In genomic region chr2:112706170-112706664, GRCh38 we compare ENCODE assay signal across 8 cellular contexts. TPM values are rescaled to one million over a fixed set of nuclear protein-coding genes. Genes with fewer than 3 reads are reported as not detected.
DNase-seq lines count a peak whose midpoint lies in the region; TF ChIP-seq lines count a peak whose summit lies in the region.

No MANE protein-coding gene starts in this region.

- DNase-seq in activated naive CD4-positive, alpha-beta T cell treated with Interleukin-2 at 50 U/mL for 16 hours, result peak; percentile 46
- DNase-seq in activated naive CD4-positive, alpha-beta T cell treated with anti-CD3 and anti-CD28 coated beads, Interleukin-2, amount 50 U/mL, for 16 hours, result no peak
- DNase-seq in RPMI7951 (ENCODE audit: low read depth), result peak; percentile 91
- DNase-seq in chondrocyte (ENCODE audit: low spot score), result peak; percentile 24
- peak; percentile 31 for DNase-seq in stimulated activated naive CD4-positive, alpha-beta T cell treated with Interleukin-2 at 50 U/mL for 16 hours (lab: John Stamatoyannopoulos, UW)
- no peak for DNase-seq in prostate gland (ENCODE audit: low spot score)
- no peak for DNase-seq in cerebellum (ENCODE audit: low spot score)
- DNase-seq in Ammon's horn (ENCODE audit: low spot score), result no peak

- no peak overlapping the region for H3K27ac Mint-ChIP-seq in chondrocyte (ENCODE audit: unreplicated experiment)

- H3K36me3 Mint-ChIP-seq in chondrocyte (ENCODE audit: low read depth), result no peaks in the 10 kb centered on the region

- TF ChIP-seq CTCF in chondrocyte (IDR thresholded peaks at IDR 0.05) (no peak), prostate gland (IDR thresholded peaks at IDR 0.05) (no peak)

- intact Hi-C loops in prostate gland (cut with DNase I), result no loop called here

- H3K4me3 Mint-ChIP-seq in chondrocyte (ENCODE audit: unreplicated experiment), result no peak overlapping the region

- no peak for TF ChIP-seq POLR2A in prostate gland (IDR thresholded peaks at IDR 0.05)

- H3K9me3 Mint-ChIP-seq in chondrocyte (ENCODE audit: low read depth), result no peaks in the 10 kb centered on the region

- H3K4me3 ChIP-seq in prostate gland, result no peak overlapping the region

- H3K36me3 ChIP-seq in prostate gland, result no peaks in the 10 kb centered on the region

- H3K4me1 Mint-ChIP-seq in chondrocyte (ENCODE audit: low read depth), result no peaks in the 10 kb centered on the region

- no peaks in the 10 kb centered on the region for H3K27me3 ChIP-seq in prostate gland (replicated peaks; ENCODE audit: insufficient read depth)

- no peak overlapping the region for H3K27ac ChIP-seq in prostate gland

- no peaks in the 10 kb centered on the region for H3K9me3 ChIP-seq in prostate gland

- WGBS in prostate gland, result 53% methylated on average over 5 of the region's 5 CpGs

- no peaks in the 10 kb centered on the region for H3K4me1 ChIP-seq in prostate gland (replicated peaks)

- peaks cover 8% of the 10 kb centered on the region for H3K27me3 Mint-ChIP-seq in chondrocyte (ENCODE audit: low read depth)

RNA-seq across cellular contexts. Expression of gene NT5DC4, which starts 14.6 kb away (rescaled TPM):
- total RNA-seq in RPMI7951 (2014; rRNA removed; shearing (Covaris generic)), result not detected in 2 replicates
- total RNA-seq in chondrocyte (not detected in 3 replicates), prostate gland (under 1 TPM in 1 of 2 donors, not detected in 1; 0.23 TPM), cerebellum (not detected)

RNA-seq across cellular contexts. Expression of gene CKAP2L, which starts 58.2 kb away (rescaled TPM):
- 47.1 and 61.9 TPM in 2 replicates for total RNA-seq in RPMI7951 (2014; rRNA removed; shearing (Covaris generic))
- total RNA-seq in chondrocyte (3.4 to 6.1 TPM (median 5.1 TPM) in 3 replicates), prostate gland (1 to 10 TPM in 1 of 2 donors, under 1 TPM in 1; 0.23 to 3.1 TPM), cerebellum (7.0 TPM)

Comparison
In these comparisons a context has a peak if more than half of its experiments do, and no peak if none do; other contexts are left out.
1. DNase-seq: peak in activated naive CD4-positive, alpha-beta T cell treated with Interleukin-2 at 50 U/mL for 16 hours (single experiment), RPMI7951 (single experiment), chondrocyte (single experiment) and stimulated activated naive CD4-positive, alpha-beta T cell treated with Interleukin-2 at 50 U/mL for 16 hours (single experiment); none in activated naive CD4-positive, alpha-beta T cell treated with anti-CD3 and anti-CD28 coated beads, Interleukin-2, amount 50 U/mL, for 16 hours (single experiment), prostate gland (single experiment), cerebellum (single experiment) and Ammon's horn (single experiment).